Comparison of ENCODE assay signal across 11 cellular contexts in genomic region chr1:198676253-198676652, GRCh38. TPM values are rescaled to one million over a fixed set of nuclear protein-coding genes. Genes with fewer than 3 reads are reported as not detected.
DNase-seq lines count a peak whose midpoint lies in the region; ATAC-seq lines count a peak whose summit lies in the region.
"Had no signal": no experiment of that assay in that cellular context is flagged by ENCODE, and none has a peak within 500 bp of the region (broad histone marks: within the 10 kb centered on the region; RNA-seq: fewer than 3 reads in every experiment).

No MANE protein-coding gene starts in this region.

- peaks cover 85% of the 10 kb centered on the region for H3K36me3 Mint-ChIP-seq in activated CD4-positive, alpha-beta T cell treated with anti-CD3 and anti-CD28 coated beads, Interleukin-2, amount 10 ng/mL, durations not matched to agents 7 days and 5 days (ENCODE audit: low read depth)
- peaks cover 97% of the 10 kb centered on the region for H3K36me3 Mint-ChIP-seq in activated T-helper 17 cell treated with anti-CD3 and anti-CD28 coated beads, Interleukin-2, amount 50 U/mL, for 72 hours (ENCODE audit: low read depth)
- peaks cover 62% of the 10 kb centered on the region for H3K36me3 Mint-ChIP-seq in stimulated activated memory B cell treated with anti-CD40 and anti-IgM and Interleukin-4, amounts not matched to agents 10 μg/mL and 1 μg/mL and 100 μg/mL, for 72 hours

- H3K4me3 Mint-ChIP-seq in activated CD4-positive, alpha-beta T cell treated with anti-CD3 and anti-CD28 coated beads, Interleukin-2, amount 10 ng/mL, durations not matched to agents 7 days and 5 days: peak overlapping the region; percentile 49
- H3K4me3 Mint-ChIP-seq in activated T-helper 17 cell treated with anti-CD3 and anti-CD28 coated beads, Interleukin-2, amount 50 U/mL, for 72 hours: peak overlapping the region; percentile 80
- H3K4me3 Mint-ChIP-seq in stimulated activated memory B cell treated with anti-CD40 and anti-IgM and Interleukin-4, amounts not matched to agents 10 μg/mL and 1 μg/mL and 100 μg/mL, for 72 hours: no peak overlapping the region

- peak; percentile 8 for ATAC-seq in activated T-helper 17 cell treated with anti-CD3 and anti-CD28 coated beads, Interleukin-2, amount 50 U/mL, for 72 hours (replicated peaks)
- ATAC-seq in stimulated activated memory B cell treated with anti-CD40 and anti-IgM and Interleukin-4, amounts not matched to agents 10 μg/mL and 1 μg/mL and 100 μg/mL, for 72 hours: no peak
- ATAC-seq in HG03457 (IDR thresholded peaks at IDR 0.05; ENCODE audit: unreplicated experiment): no peak
- ATAC-seq in GM21619 (IDR thresholded peaks at IDR 0.05; ENCODE audit: unreplicated experiment): no peak

- POLR2A ChIA-PET in activated CD4-positive, alpha-beta T cell treated with anti-CD3 and anti-CD28 coated beads, Interleukin-2, amount 10 ng/mL, durations not matched to agents 7 days and 5 days (lab: Charles Lee): no interaction called here

- H3K9me3 Mint-ChIP-seq in activated CD4-positive, alpha-beta T cell treated with anti-CD3 and anti-CD28 coated beads, Interleukin-2, amount 10 ng/mL, durations not matched to agents 7 days and 5 days: no peaks in the 10 kb centered on the region
- H3K9me3 Mint-ChIP-seq in activated T-helper 17 cell treated with anti-CD3 and anti-CD28 coated beads, Interleukin-2, amount 50 U/mL, for 72 hours: no peaks in the 10 kb centered on the region
- peaks cover 2% of the 10 kb centered on the region for H3K9me3 Mint-ChIP-seq in stimulated activated memory B cell treated with anti-CD40 and anti-IgM and Interleukin-4, amounts not matched to agents 10 μg/mL and 1 μg/mL and 100 μg/mL, for 72 hours

- peak overlapping the region; percentile 92 for H3K27ac Mint-ChIP-seq in activated CD4-positive, alpha-beta T cell treated with anti-CD3 and anti-CD28 coated beads, Interleukin-2, amount 10 ng/mL, durations not matched to agents 7 days and 5 days
- H3K27ac Mint-ChIP-seq in activated T-helper 17 cell treated with anti-CD3 and anti-CD28 coated beads, Interleukin-2, amount 50 U/mL, for 72 hours: peak overlapping the region; percentile 95
- peak overlapping the region; percentile 94 for H3K27ac Mint-ChIP-seq in stimulated activated memory B cell treated with anti-CD40 and anti-IgM and Interleukin-4, amounts not matched to agents 10 μg/mL and 1 μg/mL and 100 μg/mL, for 72 hours

- CTCF ChIA-PET in activated CD4-positive, alpha-beta T cell treated with anti-CD3 and anti-CD28 coated beads, Interleukin-2, amount 10 ng/mL, durations not matched to agents 7 days and 5 days (lab: Charles Lee): interaction anchor here (1.3 kb wide), 2 partner anchors 14 to 55 kb away, joined by 3 read pairs; no protein-coding TSS in a partner anchor

- H3K4me1 Mint-ChIP-seq in activated CD4-positive, alpha-beta T cell treated with anti-CD3 and anti-CD28 coated beads, Interleukin-2, amount 10 ng/mL, durations not matched to agents 7 days and 5 days: peaks cover 89% of the 10 kb centered on the region
- peaks cover 52% of the 10 kb centered on the region for H3K4me1 Mint-ChIP-seq in activated T-helper 17 cell treated with anti-CD3 and anti-CD28 coated beads, Interleukin-2, amount 50 U/mL, for 72 hours
- H3K4me1 Mint-ChIP-seq in stimulated activated memory B cell treated with anti-CD40 and anti-IgM and Interleukin-4, amounts not matched to agents 10 μg/mL and 1 μg/mL and 100 μg/mL, for 72 hours: peaks cover 90% of the 10 kb centered on the region

- no peak for DNase-seq in activated CD4-positive, alpha-beta T cell treated with anti-CD3 and anti-CD28 coated beads, Interleukin-2, amount 10 ng/mL, durations not matched to agents 7 days and 5 days
- no peak for DNase-seq in activated CD4-positive, alpha-beta T cell treated with anti-CD3 and anti-CD28 coated beads, Interleukin-2, amount 50 U/mL, for 1 hour
- peak; percentile 13 for DNase-seq in NCI-H345 (lab: John Stamatoyannopoulos, UW)
- DNase-seq in hippocampal formation (lab: John Stamatoyannopoulos, UW): no peak
- DNase-seq: cerebellar nuclear complex, KG1, NCI-H510A treated with DMSO at 0.1 percent for 48 hours had no signal

- H3K27me3 Mint-ChIP-seq in activated CD4-positive, alpha-beta T cell treated with anti-CD3 and anti-CD28 coated beads, Interleukin-2, amount 10 ng/mL, durations not matched to agents 7 days and 5 days: no peaks in the 10 kb centered on the region
- H3K27me3 Mint-ChIP-seq in activated T-helper 17 cell treated with anti-CD3 and anti-CD28 coated beads, Interleukin-2, amount 50 U/mL, for 72 hours: no peaks in the 10 kb centered on the region
- H3K27me3 Mint-ChIP-seq in stimulated activated memory B cell treated with anti-CD40 and anti-IgM and Interleukin-4, amounts not matched to agents 10 μg/mL and 1 μg/mL and 100 μg/mL, for 72 hours: no peaks in the 10 kb centered on the region

RNA-seq across cellular contexts. Expression of gene PTPRC, which starts 37.4 kb away (rescaled TPM):
- total RNA-seq in activated CD4-positive, alpha-beta T cell treated with anti-CD3 and anti-CD28 coated beads, Interleukin-2, amount 10 ng/mL, durations not matched to agents 7 days and 5 days: 100 to 1,000 TPM; 700 to 862 TPM
- 100 to 1,000 TPM; 366 to 421 TPM for total RNA-seq in activated T-helper 17 cell treated with anti-CD3 and anti-CD28 coated beads, Interleukin-2, amount 50 U/mL, for 72 hours
